In genomic region chrX:149626829-149627228, GRCh38 we compare ENCODE assay signal across 20 cellular contexts. TPM values are rescaled to one million over a fixed set of nuclear protein-coding genes. Genes with fewer than 3 reads are reported as not detected.
"Had no signal": no experiment of that assay in that cellular context is flagged by ENCODE, and none has a peak within 500 bp of the region (broad histone marks: within the 10 kb centered on the region; RNA-seq: fewer than 3 reads in every experiment).

No MANE protein-coding gene starts in this region.

RNA-seq across cellular contexts. Expression of gene HSFX2, which starts 31.7 kb away (rescaled TPM):
- total RNA-seq: chondrocyte, dermis blood vessel endothelial cell, left cardiac atrium, left ventricle myocardium superior, lower lobe of right lung, pulmonary artery endothelial cell had no signal

RNA-seq across cellular contexts. Expression of gene MAGEA9B, which starts 39.6 kb away (rescaled TPM):
- total RNA-seq: chondrocyte; dermis blood vessel endothelial cell; esophagus squamous epithelium; gastrocnemius medialis; glomerular endothelial cell; left cardiac atrium; left ventricle myocardium superior; lower lobe of right lung; mucosa of gallbladder; naive thymus-derived CD8-positive, alpha-beta T cell; occipital lobe; pulmonary artery endothelial cell; sciatic nerve; skeletal muscle tissue; spleen; thoracic aorta; tibial nerve; upper lobe of left lung had no signal
- polyA plus RNA-seq: naive thymus-derived CD8-positive, alpha-beta T cell; neural cell; ovary had no signal
